In the genomic region with DNA sequence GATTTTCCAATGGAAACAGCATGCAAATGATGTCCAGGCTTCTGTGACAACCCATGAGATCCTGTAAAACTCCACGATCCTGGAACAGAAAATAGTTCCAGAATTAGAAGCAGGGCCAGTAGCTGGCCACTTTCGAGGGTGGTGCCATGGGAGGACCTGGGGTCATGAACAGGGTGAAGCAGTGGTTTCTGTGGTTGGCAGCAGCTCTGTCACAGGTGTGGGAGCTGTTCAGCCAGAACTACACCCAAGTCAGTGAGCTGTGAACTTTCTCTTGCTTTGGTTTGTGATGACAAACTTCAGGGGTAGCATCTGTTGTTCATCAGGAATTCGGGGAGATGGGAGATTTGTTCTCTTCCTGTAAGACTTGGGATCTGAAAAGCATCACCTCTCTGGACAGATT, we compare ENCODE assay signal across 12 cellular contexts.
A peak's percentile ranks its signal among the peaks of the same experiment; 100 is the strongest.
DNase-seq lines count a peak whose midpoint lies in the region; ATAC-seq and TF ChIP-seq lines count a peak whose summit lies in the region.
"Had no signal": no experiment of that assay in that cellular context is flagged by ENCODE, and none has a peak within 500 bp of the region (broad histone marks: within the 10 kb centered on the region; RNA-seq: fewer than 3 reads in every experiment).

No MANE protein-coding gene starts in this region.

- no peaks in the 10 kb centered on the region for H3K27me3 Mint-ChIP-seq in activated CD8-positive, alpha-beta T cell treated with anti-CD3 and anti-CD28 coated beads for 36 hours
- H3K27me3 Mint-ChIP-seq: activated naive CD8-positive, alpha-beta T cell treated with anti-CD3 and anti-CD28 coated beads, Interleukin-2, amount 50 U/mL, for 24 hours had no signal

- POLR2A ChIA-PET in activated CD8-positive, alpha-beta T cell treated with anti-CD3 and anti-CD28 coated beads for 36 hours (lab: Charles Lee): no interaction called here

- TF ChIP-seq CTCF in omental fat pad (IDR thresholded peaks at IDR 0.05): no peak
- TF ChIP-seq CTCF in activated CD8-positive, alpha-beta T cell treated with anti-CD3 and anti-CD28 coated beads for 36 hours (IDR thresholded peaks at IDR 0.05): no peak

- H3K4me1 Mint-ChIP-seq in activated CD8-positive, alpha-beta T cell treated with anti-CD3 and anti-CD28 coated beads for 36 hours (ENCODE audit: low read depth): peaks cover 2% of the 10 kb centered on the region

- peak; percentile 95 for ATAC-seq in GM18861 (IDR thresholded peaks at IDR 0.05; ENCODE audit: unreplicated experiment)
- ATAC-seq in GM21576 (IDR thresholded peaks at IDR 0.05; ENCODE audit: unreplicated experiment): peak; percentile 99
- peak; percentile 92 for ATAC-seq in HG03139 (IDR thresholded peaks at IDR 0.05; ENCODE audit: unreplicated experiment)
- ATAC-seq in omental fat pad (ENCODE audit: low FRiP score): no peak
- no peak for ATAC-seq in activated CD8-positive, alpha-beta T cell treated with anti-CD3 and anti-CD28 coated beads for 36 hours
- ATAC-seq: activated naive CD8-positive, alpha-beta T cell treated with anti-CD3 and anti-CD28 coated beads, Interleukin-2, amount 50 U/mL, for 24 hours had no signal

- H3K27ac Mint-ChIP-seq in activated CD8-positive, alpha-beta T cell treated with anti-CD3 and anti-CD28 coated beads for 36 hours: no peak overlapping the region
- H3K27ac Mint-ChIP-seq: activated naive CD8-positive, alpha-beta T cell treated with anti-CD3 and anti-CD28 coated beads, Interleukin-2, amount 50 U/mL, for 24 hours had no signal

- intact Hi-C loops in activated CD8-positive, alpha-beta T cell treated with anti-CD3 and anti-CD28 coated beads for 36 hours (cut with micrococcal nuclease): no loop called here

- H3K36me3 Mint-ChIP-seq in activated CD8-positive, alpha-beta T cell treated with anti-CD3 and anti-CD28 coated beads for 36 hours (ENCODE audit: low read depth): no peaks in the 10 kb centered on the region

- no peak overlapping the region for H3K4me3 Mint-ChIP-seq in activated CD8-positive, alpha-beta T cell treated with anti-CD3 and anti-CD28 coated beads for 36 hours
- H3K4me3 Mint-ChIP-seq: activated naive CD8-positive, alpha-beta T cell treated with anti-CD3 and anti-CD28 coated beads, Interleukin-2, amount 50 U/mL, for 24 hours had no signal

- CTCF ChIA-PET in activated CD8-positive, alpha-beta T cell treated with anti-CD3 and anti-CD28 coated beads for 36 hours (lab: Charles Lee): no interaction called here

- H3K9me3 Mint-ChIP-seq in activated CD8-positive, alpha-beta T cell treated with anti-CD3 and anti-CD28 coated beads for 36 hours: peaks cover 2% of the 10 kb centered on the region
- H3K9me3 Mint-ChIP-seq: activated naive CD8-positive, alpha-beta T cell treated with anti-CD3 and anti-CD28 coated beads, Interleukin-2, amount 50 U/mL, for 24 hours had no signal

- DNase-seq in glomerular visceral epithelial cell (ENCODE audit: extremely low spot score) (peak; percentile 68), SHP77 (lab: John Stamatoyannopoulos, UW) (no peak), omental fat pad (ENCODE audit: low spot score) (no peak), COLO829 (ENCODE audit: low spot score) (no peak)
- no peak for DNase-seq in activated CD8-positive, alpha-beta T cell treated with anti-CD3 and anti-CD28 coated beads for 36 hours
- DNase-seq: activated CD4-positive, alpha-beta T cell treated with anti-CD3 and anti-CD28 coated beads for 48 hours; activated naive CD8-positive, alpha-beta T cell treated with anti-CD3 and anti-CD28 coated beads, Interleukin-2, amount 50 U/mL, for 24 hours; DMS 273 treated with DMSO at 0.1 percent for 48 hours; SJCRH30 had no signal

Comparison
In these comparisons a context has a peak if more than half of its experiments do, and no peak if none do; other contexts are left out.
1. ATAC-seq: peak in GM18861 (single experiment), GM21576 (single experiment) and HG03139 (single experiment); none in omental fat pad (single experiment) and activated CD8-positive, alpha-beta T cell treated with anti-CD3 and anti-CD28 coated beads for 36 hours (single experiment).